ENCODE assay signal across 1 cellular context in genomic region chr1:109790735-109791494, GRCh38.
TF ChIP-seq lines count a peak whose summit lies in the region.

No MANE protein-coding gene starts in this region.

TF ChIP-seq in K562, 482 proteins besides CTCF, POLR2A, EP300 and RAD21 (continued from another document and continues in another):
- TF ChIP-seq PRDM10 (IDR thresholded peaks at IDR 0.05; ENCODE audit: partially characterized antibody) (no peak), KLF16 (IDR thresholded peaks at IDR 0.05) (no peak), CBFB (CRISPR knock-in tag; IDR thresholded peaks at IDR 0.05) (no peak), RFX7 (CRISPR knock-in tag; IDR thresholded peaks at IDR 0.05) (no peak), KAT7 (CRISPR knock-in tag; IDR thresholded peaks at IDR 0.05; ENCODE audit: borderline replicate concordance) (no peak), ZNF445 (CRISPR knock-in tag; IDR thresholded peaks at IDR 0.05; ENCODE audit: low read depth) (no peak; the same call in 1 of the 2 replicates), ATF7 (IDR thresholded peaks at IDR 0.05) (peak; percentile 64), RBM22 (IDR thresholded peaks at IDR 0.05; ENCODE audit: low read depth, low read length, poor library complexity, severe bottlenecking) (no peak), DPF2 (IDR thresholded peaks at IDR 0.05) (no peak; the same call in 1 of the 2 replicates), RBFOX2 (IDR thresholded peaks at IDR 0.05; ENCODE audit: low read depth, low read length) (0 out of 2 replicates have a peak, but pooled peaks have one; percentile 30), ZNF124 (CRISPR knock-in tag; IDR thresholded peaks at IDR 0.05) (no peak), ATF4 (CRISPR knock-in tag; IDR thresholded peaks at IDR 0.05) (no peak; the same call in 1 of the 2 replicates), TFE3 (CRISPR knock-in tag; IDR thresholded peaks at IDR 0.05) (no peak), MITF (IDR thresholded peaks at IDR 0.05) (no peak), NCOR1 (IDR thresholded peaks at IDR 0.05) (no peak), ELF4 (CRISPR knock-in tag; IDR thresholded peaks at IDR 0.05) (no peak), DDX20 (tag; IDR thresholded peaks at IDR 0.05; ENCODE audit: low read depth) (no peak), ESRRB (CRISPR knock-in tag; IDR thresholded peaks at IDR 0.05; ENCODE audit: borderline replicate concordance) (no peak), GTF2B (IDR thresholded peaks at IDR 0.05; ENCODE audit: extremely low read depth, insufficient read length) (no peak), ZNF23 (CRISPR knock-in tag; IDR thresholded peaks at IDR 0.05) (no peak), STAG1 (CRISPR knock-in tag; IDR thresholded peaks at IDR 0.05; ENCODE audit: borderline replicate concordance) (no peak), ZNF140 (CRISPR knock-in tag; IDR thresholded peaks at IDR 0.05) (no peak), ZNF707 (CRISPR knock-in tag; conservative IDR thresholded peaks at IDR 0.05) (no peak), KHSRP (IDR thresholded peaks at IDR 0.05) (no peak), POU5F1 (IDR thresholded peaks at IDR 0.05; ENCODE audit: borderline replicate concordance, low read depth, low read length, partially characterized antibody) (no peak), NFE2L1 (tag; IDR thresholded peaks at IDR 0.05; ENCODE audit: borderline replicate concordance, low read depth) (no peak), E2F6 (IDR thresholded peaks at IDR 0.05; ENCODE audit: borderline replicate concordance in 1 of 2, extremely low read depth in 1 of 2, insufficient read depth in 1 of 2, insufficient read length in 1 of 2, low read depth in 1 of 2, low read length in 1 of 2, poor library complexity in 1 of 2, severe bottlenecking in 1 of 2) (no peak), CSDE1 (IDR thresholded peaks at IDR 0.05) (no peak), CC2D1A (IDR thresholded peaks at IDR 0.05) (0 out of 2 replicates have a peak, but pooled peaks have one; percentile 25), RCOR1 (IDR thresholded peaks at IDR 0.05; ENCODE audit: borderline replicate concordance in 1 of 2, low read depth in 2 of 2, low read length in 2 of 2) (no peak), SLC30A9 (CRISPR knock-in tag; IDR thresholded peaks at IDR 0.05) (no peak), FOXP4 (CRISPR knock-in tag; IDR thresholded peaks at IDR 0.05; ENCODE audit: borderline replicate concordance) (no peak), MIER1 (IDR thresholded peaks at IDR 0.05; ENCODE audit: low read depth) (no peak), HNRNPH1 (optimal IDR thresholded peaks at IDR 0.05; ENCODE audit: low read depth, low read length) (no peak), KDM1A (IDR thresholded peaks at IDR 0.05) (no peak), STAT5B (CRISPR knock-in tag; IDR thresholded peaks at IDR 0.05) (no peak), NKRF (IDR thresholded peaks at IDR 0.05; ENCODE audit: borderline replicate concordance) (no peak), TCF3 (CRISPR knock-in tag; IDR thresholded peaks at IDR 0.05) (no peak), SETDB1 (IDR thresholded peaks at IDR 0.05; ENCODE audit: low read length) (no peak), NFRKB (IDR thresholded peaks at IDR 0.05; ENCODE audit: low read depth) (no peak), BRCA1 (IDR thresholded peaks at IDR 0.05) (no peak), BRCA1 (CRISPR knock-in tag; IDR thresholded peaks at IDR 0.05) (no peak), STAT5A (IDR thresholded peaks at IDR 0.05; ENCODE audit: borderline replicate concordance, low read length) (no peak), NCOA6 (IDR thresholded peaks at IDR 0.05) (no peak), ZNF695 (CRISPR knock-in tag; IDR thresholded peaks at IDR 0.05) (no peak), CTCFL (IDR thresholded peaks at IDR 0.05; ENCODE audit: borderline replicate concordance, insufficient read depth, low read depth, low read length, poor library complexity, severe bottlenecking) (no peak), SNIP1 (IDR thresholded peaks at IDR 0.05; ENCODE audit: low read depth) (no peak), CREBBP (IDR thresholded peaks at IDR 0.05; ENCODE audit: low read depth, low read length) (no peak), THRB (CRISPR knock-in tag; conservative IDR thresholded peaks at IDR 0.05) (0 out of 2 replicates have a peak, but pooled peaks have one; percentile 24), ESRRA (IDR thresholded peaks at IDR 0.05; ENCODE audit: borderline replicate concordance, low read depth) (no peak), FOXP1 (CRISPR knock-in tag; IDR thresholded peaks at IDR 0.05) (no peak), ARID1B (IDR thresholded peaks at IDR 0.05) (peak; percentile 37; the same call in 1 of the 2 replicates), NCOA4 (IDR thresholded peaks at IDR 0.05; ENCODE audit: partially characterized antibody) (no peak), TRIM24 (IDR thresholded peaks at IDR 0.05) (no peak), SIN3A (IDR thresholded peaks at IDR 0.05; ENCODE audit: borderline replicate concordance in 2 of 2, control insufficient read depth in 1 of 2, low read depth in 2 of 2, low read length in 2 of 2) (no peak), TFAM (CRISPR knock-in tag; conservative IDR thresholded peaks at IDR 0.05) (no peak), ETV6 (IDR thresholded peaks at IDR 0.05; ENCODE audit: borderline replicate concordance in 1 of 2, low read depth in 2 of 2, low read length in 1 of 2) (no peak), ETV6 (CRISPR knock-in tag; IDR thresholded peaks at IDR 0.05; ENCODE audit: borderline replicate concordance) (no peak)
